ENCODE assay signal across 25 cellular contexts in the genomic region with DNA sequence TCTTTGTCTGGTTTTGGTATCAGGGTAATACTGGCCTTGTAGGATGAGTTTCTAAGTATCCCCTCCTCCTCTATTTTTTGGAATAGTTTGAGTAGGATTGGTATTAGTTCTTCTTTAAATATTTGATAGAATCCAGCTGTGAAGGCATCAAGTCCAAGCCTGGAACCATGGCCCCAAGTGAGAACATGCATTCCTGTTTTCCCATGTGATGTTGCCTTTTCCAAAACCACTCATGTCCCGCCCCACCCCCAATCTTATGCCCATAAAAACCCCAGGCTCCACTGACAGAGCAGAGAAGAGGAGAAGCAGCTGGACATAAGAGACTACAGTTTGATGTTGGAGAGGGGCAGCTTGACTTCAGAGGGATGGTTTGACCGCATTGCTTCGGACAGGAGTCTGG.
"Had no signal": no experiment of that assay in that cellular context is flagged by ENCODE, and none has a peak within 500 bp of the region (broad histone marks: within the 10 kb centered on the region; RNA-seq: fewer than 3 reads in every experiment).

No MANE protein-coding gene starts in this region.

- H3K36me3 ChIP-seq: esophagus muscularis mucosa, gastrocnemius medialis, heart left ventricle, left lung, lower lobe of right lung had no signal

- H3K27ac ChIP-seq: coronary artery, dorsolateral prefrontal cortex, esophagus muscularis mucosa, gastrocnemius medialis, heart left ventricle, hepatocyte, left lung, lower lobe of right lung had no signal

- H3K4me3 Mint-ChIP-seq: immature natural killer cell; mesothelial cell of epicardium; naive B cell; naive thymus-derived CD8-positive, alpha-beta T cell had no signal

- H2AFZ ChIP-seq: hepatocyte had no signal

- H3K4me3 ChIP-seq: coronary artery, dorsolateral prefrontal cortex, esophagus muscularis mucosa, gastrocnemius medialis, heart left ventricle, hepatocyte, left lung, lower lobe of right lung, mucosa of descending colon had no signal

- H3K79me2 ChIP-seq: hepatocyte had no signal

- H3K36me3 Mint-ChIP-seq: immature natural killer cell, mesothelial cell of epicardium, naive B cell had no signal

- H3K4me1 Mint-ChIP-seq: immature natural killer cell; naive B cell; naive thymus-derived CD8-positive, alpha-beta T cell had no signal

- DNase-seq: dermis blood vessel endothelial cell; dorsolateral prefrontal cortex; effector CD4-positive, alpha-beta T cell; effector memory CD4-positive, alpha-beta T cell; foreskin melanocyte; gastrocnemius medialis; glutamatergic neuron; heart left ventricle; hypothalamus; immature natural killer cell; islet precursor cell; kidney; kidney glomerular epithelial cell; left colon; left lung; left ventricle myocardium superior; lower lobe of right lung; mesenchymal stem cell; mucosa of descending colon; naive B cell; naive thymus-derived CD8-positive, alpha-beta T cell had no signal

- H3K27me3 ChIP-seq: esophagus muscularis mucosa, gastrocnemius medialis, heart left ventricle, hepatocyte, left lung had no signal

- H3K27ac Mint-ChIP-seq: immature natural killer cell, mesothelial cell of epicardium, naive B cell had no signal

- H3K4me2 ChIP-seq: hepatocyte had no signal

- H3K4me1 ChIP-seq: left lung, lower lobe of right lung had no signal

- ATAC-seq: gastrocnemius medialis; heart left ventricle; left colon; left lung; left ventricle myocardium superior; lower lobe of right lung; mucosa of descending colon; naive thymus-derived CD8-positive, alpha-beta T cell had no signal
